In the genomic region with DNA sequence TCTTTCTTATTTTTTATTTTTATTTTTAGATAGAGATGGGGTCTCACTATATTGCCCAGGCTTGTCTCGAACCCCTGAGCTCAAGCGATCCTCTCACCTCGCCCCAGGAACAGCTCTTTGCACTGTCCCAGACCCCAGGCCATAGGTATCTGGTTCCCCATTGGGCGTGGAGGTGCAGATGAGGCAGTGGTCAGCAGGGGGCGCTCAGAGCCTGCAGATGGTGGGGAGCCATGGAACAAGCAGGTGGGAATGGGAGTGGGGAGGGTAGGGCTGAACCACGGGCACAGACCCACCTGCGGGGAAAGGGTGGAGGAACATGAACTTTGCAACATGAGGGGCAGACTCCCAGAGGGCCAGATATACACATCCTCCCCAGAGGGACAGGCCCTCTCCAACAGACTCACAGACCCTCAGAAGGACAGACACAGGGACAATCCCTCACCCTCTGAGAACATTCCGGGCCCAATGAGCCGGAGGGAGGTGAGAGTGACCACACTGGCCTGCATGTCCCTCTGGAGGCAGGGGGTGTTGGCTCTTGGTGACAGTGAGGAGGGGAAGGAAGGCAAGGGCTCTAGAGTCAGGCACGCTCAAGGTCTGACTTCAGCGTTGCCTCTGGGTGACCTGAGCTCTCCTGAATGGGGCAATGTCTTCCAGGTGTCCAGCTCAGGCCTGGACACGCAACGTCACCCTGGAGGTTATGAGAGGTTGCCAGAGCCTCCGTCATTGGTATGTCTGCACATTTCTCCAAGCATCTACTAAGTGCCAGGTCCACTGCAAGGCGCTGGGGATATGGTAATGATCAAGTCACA, we compare ENCODE assay signal across 8 cellular contexts. TPM values are rescaled to one million over a fixed set of nuclear protein-coding genes. Genes with fewer than 3 reads are reported as not detected.
DNase-seq lines count a peak whose midpoint lies in the region; ATAC-seq lines count a peak whose summit lies in the region.

No MANE protein-coding gene starts in this region.

- ATAC-seq in GM18907 (IDR thresholded peaks at IDR 0.05; ENCODE audit: unreplicated experiment) = no peak

- DNase-seq in DMS53 treated with DMSO at 0.1 percent for 48 hours (lab: John Stamatoyannopoulos, UW; ENCODE audit: unreplicated experiment) = peak; percentile 54
- peak; percentile 27 for DNase-seq in Jurkat, Clone E6-1 (ENCODE audit: low read depth, low spot score)
- DNase-seq in SHP77 (lab: John Stamatoyannopoulos, UW) = peak; percentile 51 to 61
- peak; percentile 79 for DNase-seq in activated naive CD4-positive, alpha-beta T cell treated with Interleukin-2 at 50 U/mL for 16 hours
- DNase-seq in glomerular visceral epithelial cell (ENCODE audit: extremely low spot score) = peak; percentile 73
- DNase-seq in pons (ENCODE audit: low spot score) = peak; percentile 56
- DNase-seq in ureter (ENCODE audit: low spot score) = peak; percentile 88

- no peak overlapping the region for H3K4me3 ChIP-seq in Jurkat, Clone E6-1 (ENCODE audit: low read length)

RNA-seq across cellular contexts. Expression of a gene that starts 34.9 kb away (rescaled TPM):
- polyA plus RNA-seq in Jurkat, Clone E6-1 (2012; ENCODE audit: insufficient read depth, insufficient read length) = not detected
- 4.6 TPM for total RNA-seq in ureter

Comparison
In these comparisons a context has a peak if more than half of its experiments do, and no peak if none do; other contexts are left out.
1. DNase-seq: peak in every context shown above with its lines; median percentile 88 in ureter; 79 in activated naive CD4-positive, alpha-beta T cell treated with Interleukin-2 at 50 U/mL for 16 hours; 73 in glomerular visceral epithelial cell; 56 in SHP77; 56 in pons; 54 in DMS53 treated with DMSO at 0.1 percent for 48 hours; 27 in Jurkat, Clone E6-1.